ENCODE assay signal across 8 cellular contexts in the genomic region with DNA sequence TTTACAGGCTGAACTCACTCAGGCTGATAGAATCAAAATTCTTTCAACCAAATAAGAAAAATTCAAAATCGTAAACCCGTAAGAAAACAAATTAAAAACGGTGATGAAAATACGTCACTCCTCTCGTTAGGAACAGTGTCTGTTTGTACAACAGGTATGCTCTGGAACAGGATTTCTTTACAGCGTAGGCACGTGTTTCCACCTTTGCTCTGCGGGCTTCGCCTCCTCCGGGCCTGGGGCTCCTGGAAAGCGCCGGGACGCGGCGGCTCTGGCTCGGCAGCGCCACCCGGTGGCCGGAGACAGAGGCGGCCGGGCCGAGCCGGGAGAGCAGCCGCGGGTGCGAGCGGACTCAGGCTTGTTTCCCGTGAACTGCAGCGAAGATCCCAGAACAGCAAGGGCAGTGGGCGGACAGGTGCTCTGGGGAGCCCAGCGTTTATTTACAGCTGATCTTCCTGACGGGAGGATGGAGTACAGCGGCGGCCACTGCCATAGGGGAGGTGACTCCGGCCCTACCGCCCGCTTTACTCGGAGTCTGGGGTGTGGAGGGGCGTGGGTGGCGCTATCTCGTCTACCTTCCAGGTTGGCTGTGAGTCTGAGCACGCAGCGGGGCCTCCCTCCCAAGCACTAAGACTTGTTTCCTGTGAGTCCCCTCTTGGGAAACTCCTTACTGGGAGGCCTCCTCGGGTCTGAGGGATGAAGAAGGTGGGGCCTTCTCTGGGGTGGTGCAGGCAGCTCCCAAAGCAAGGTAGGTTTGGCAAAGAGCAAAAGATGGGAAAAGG. TPM values are rescaled to one million over a fixed set of nuclear protein-coding genes. Genes with fewer than 3 reads are reported as not detected.
DNase-seq lines count a peak whose midpoint lies in the region; ATAC-seq and TF ChIP-seq lines count a peak whose summit lies in the region.

No MANE protein-coding gene starts in this region.

- intact Hi-C loops in testis (cut with DNase I; ENCODE audit: low total_unique reads), result loop anchor here (10.0 kb wide), 1 partner anchor 70 kb away; no protein-coding TSS in a partner anchor

- no peaks in the 10 kb centered on the region for H3K27me3 ChIP-seq in endodermal cell (ENCODE audit: control insufficient read depth, insufficient read depth, low read length, poor library complexity, severe bottlenecking)
- H3K27me3 ChIP-seq in testis, result no peaks in the 10 kb centered on the region

- H3K9ac ChIP-seq in endodermal cell (ENCODE audit: extremely low read depth, low read length, poor library complexity, severe bottlenecking), result no peak overlapping the region

- WGBS in endodermal cell (ENCODE audit: insufficient coverage in 1 of 2, insufficient read length in 1 of 2), 2 experiments, result 34 to 36% methylated on average over 28 to 44 of the region's 44 CpGs
- 16 to 25% methylated on average over 36 to 44 of the region's 44 CpGs for WGBS in testis, 2 donors

- ATAC-seq in natural killer cell treated with Interleukin-12 subunit alpha and Interleukin-12 subunit beta and Interleukin-15 and Interleukin-18, amount 100 ng/mL, for 72 hours, result peak; percentile 64

- no peak overlapping the region for H3K4me3 ChIP-seq in endodermal cell (ENCODE audit: low read length)
- H3K4me3 ChIP-seq in testis, result peak overlapping the region in 1 of 2 donors; percentile 26

- H3K27ac ChIP-seq in endodermal cell (ENCODE audit: low read depth, low read length) (no peak overlapping the region), testis (no peak overlapping the region)

- DNase-seq in ELR (ENCODE audit: low read depth) (peak; percentile 36), NCI-H2196 treated with DMSO at 0.1 percent for 48 hours (lab: John Stamatoyannopoulos, UW; ENCODE audit: unreplicated experiment) (peak; percentile 3), endodermal cell (peak; percentile 96), testis (peak; percentile 64), cerebellar nuclear complex (lab: John Stamatoyannopoulos, UW) (no peak), DMS79 treated with DMSO at 0.1 percent for 48 hours (lab: John Stamatoyannopoulos, UW) (no peak)
- DNase-seq in activated CD8-positive, alpha-beta memory T cell treated with anti-CD3 and anti-CD28 coated beads for 4 hours (ENCODE audit: low read depth in 2 of 2), result peak; percentile 7 to 30
- DNase-seq in natural killer cell treated with Interleukin-12 subunit alpha and Interleukin-12 subunit beta and Interleukin-15 and Interleukin-18, amount 100 ng/mL, for 72 hours (ENCODE audit: low spot score), result no peak

- H3K9me3 Mint-ChIP-seq in endodermal cell, result peaks cover 2% of the 10 kb centered on the region
- no peaks in the 10 kb centered on the region for H3K9me3 Mint-ChIP-seq in natural killer cell treated with Interleukin-12 subunit alpha and Interleukin-12 subunit beta and Interleukin-15 and Interleukin-18, amount 100 ng/mL, for 72 hours

- no peak overlapping the region for H3K27ac Mint-ChIP-seq in endodermal cell
- H3K27ac Mint-ChIP-seq in natural killer cell treated with Interleukin-12 subunit alpha and Interleukin-12 subunit beta and Interleukin-15 and Interleukin-18, amount 100 ng/mL, for 72 hours, result no peak overlapping the region

- no peak for TF ChIP-seq POLR2A in testis (IDR thresholded peaks at IDR 0.05)

- no peak overlapping the region for H3K4me3 Mint-ChIP-seq in endodermal cell
- no peak overlapping the region for H3K4me3 Mint-ChIP-seq in natural killer cell treated with Interleukin-12 subunit alpha and Interleukin-12 subunit beta and Interleukin-15 and Interleukin-18, amount 100 ng/mL, for 72 hours

- peaks cover 36% of the 10 kb centered on the region for H3K36me3 Mint-ChIP-seq in endodermal cell (ENCODE audit: low read depth)
- H3K36me3 Mint-ChIP-seq in natural killer cell treated with Interleukin-12 subunit alpha and Interleukin-12 subunit beta and Interleukin-15 and Interleukin-18, amount 100 ng/mL, for 72 hours, result no peaks in the 10 kb centered on the region

- peaks cover 1% of the 10 kb centered on the region for H3K27me3 Mint-ChIP-seq in endodermal cell (ENCODE audit: insufficient read depth)
- peaks cover 0 to 3% of the 10 kb centered on the region in 2 donors for H3K27me3 Mint-ChIP-seq in natural killer cell treated with Interleukin-12 subunit alpha and Interleukin-12 subunit beta and Interleukin-15 and Interleukin-18, amount 100 ng/mL, for 72 hours

- H3K4me1 Mint-ChIP-seq in endodermal cell, result peaks cover 15% of the 10 kb centered on the region
- H3K4me1 Mint-ChIP-seq in natural killer cell treated with Interleukin-12 subunit alpha and Interleukin-12 subunit beta and Interleukin-15 and Interleukin-18, amount 100 ng/mL, for 72 hours (ENCODE audit: low read depth in 2 of 2), result peaks cover 0 to 2% of the 10 kb centered on the region in 2 donors

- H3K9me3 ChIP-seq in endodermal cell (ENCODE audit: control insufficient read depth, low read length) (no peaks in the 10 kb centered on the region), testis (no peaks in the 10 kb centered on the region)

- peak; percentile 99 for TF ChIP-seq CTCF in endodermal cell (conservative IDR thresholded peaks at IDR 0.05)
- TF ChIP-seq CTCF in testis (IDR thresholded peaks at IDR 0.05), result peak; percentile 91 to 99 (median 96)

- no peaks in the 10 kb centered on the region for H3K4me1 ChIP-seq in endodermal cell (ENCODE audit: control insufficient read depth, insufficient read depth, low read length)
- H3K4me1 ChIP-seq in testis, result no peaks in the 10 kb centered on the region

- H3K36me3 ChIP-seq in endodermal cell (ENCODE audit: control insufficient read depth, insufficient read depth, low read length) (peaks cover 36% of the 10 kb centered on the region), testis (ENCODE audit: low read depth, missing control alignments) (no peaks in the 10 kb centered on the region)

RNA-seq across cellular contexts. Expression of a gene that starts 40.5 kb away (rescaled TPM):
- total RNA-seq in endodermal cell, result 1 to 10 TPM; 1.4 to 3.7 TPM
- 4.4 TPM for polyA plus RNA-seq in endodermal cell (2013, experiment 1 of 2)
- polyA plus RNA-seq in endodermal cell (2013, experiment 2 of 2), result 2.5 TPM
- 100 to 1,000 TPM; 125 to 234 TPM for total RNA-seq in natural killer cell treated with Interleukin-12 subunit alpha and Interleukin-12 subunit beta and Interleukin-15 and Interleukin-18, amount 100 ng/mL, for 72 hours
- total RNA-seq in testis, result 10 to 100 TPM in 1 of 2 donors, 1 to 10 TPM in 1; 8.0 to 19.6 TPM
- 8.2 TPM for polyA plus RNA-seq in testis (ENCODE audit: insufficient read depth, low read depth, low replicate concordance)

Comparison
In these comparisons a context has a peak if more than half of its experiments do, and no peak if none do; other contexts are left out.
1. DNase-seq: peak in ELR (single experiment), NCI-H2196 treated with DMSO at 0.1 percent for 48 hours (single experiment), activated CD8-positive, alpha-beta memory T cell treated with anti-CD3 and anti-CD28 coated beads for 4 hours (2 of 2), endodermal cell (single experiment) and testis (single experiment); none in natural killer cell treated with Interleukin-12 subunit alpha and Interleukin-12 subunit beta and Interleukin-15 and Interleukin-18, amount 100 ng/mL, for 72 hours (single experiment), cerebellar nuclear complex (0 of 2) and DMS79 treated with DMSO at 0.1 percent for 48 hours (single experiment).
2. RNA of a gene that starts 40.5 kb away (total RNA-seq): 125 to 234 TPM in natural killer cell treated with Interleukin-12 subunit alpha and Interleukin-12 subunit beta and Interleukin-15 and Interleukin-18, amount 100 ng/mL, for 72 hours; 8.0 to 19.6 TPM in testis and 1.4 to 3.7 TPM in endodermal cell; every median in the first group is over 4 times any median in the second.